ENCODE assay signal across 2 cellular contexts in the genomic region with DNA sequence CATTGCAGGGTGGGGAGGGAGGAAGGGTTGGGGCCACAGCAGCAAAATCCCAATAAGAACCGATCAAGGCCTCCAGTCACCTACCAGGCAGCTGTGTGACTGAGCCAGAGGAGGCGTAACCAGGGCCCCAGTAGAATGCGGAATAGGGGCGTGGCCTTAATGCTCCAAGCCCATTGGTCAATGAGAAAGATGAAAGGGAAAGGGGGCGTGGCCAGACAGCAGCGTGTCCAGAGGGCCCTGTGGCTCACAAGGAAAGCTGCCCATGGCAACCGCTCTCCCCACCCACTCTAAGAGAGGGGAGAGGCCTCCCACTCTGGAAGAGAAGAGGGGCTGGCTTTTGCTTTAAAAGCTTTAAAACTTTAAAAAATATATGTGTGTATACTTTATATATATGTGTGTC. TPM values are rescaled to one million over a fixed set of nuclear protein-coding genes. Genes with fewer than 3 reads are reported as not detected.
"Had no signal": no experiment of that assay in that cellular context is flagged by ENCODE, and none has a peak within 500 bp of the region (broad histone marks: within the 10 kb centered on the region; RNA-seq: fewer than 3 reads in every experiment).

A gene with protein sequence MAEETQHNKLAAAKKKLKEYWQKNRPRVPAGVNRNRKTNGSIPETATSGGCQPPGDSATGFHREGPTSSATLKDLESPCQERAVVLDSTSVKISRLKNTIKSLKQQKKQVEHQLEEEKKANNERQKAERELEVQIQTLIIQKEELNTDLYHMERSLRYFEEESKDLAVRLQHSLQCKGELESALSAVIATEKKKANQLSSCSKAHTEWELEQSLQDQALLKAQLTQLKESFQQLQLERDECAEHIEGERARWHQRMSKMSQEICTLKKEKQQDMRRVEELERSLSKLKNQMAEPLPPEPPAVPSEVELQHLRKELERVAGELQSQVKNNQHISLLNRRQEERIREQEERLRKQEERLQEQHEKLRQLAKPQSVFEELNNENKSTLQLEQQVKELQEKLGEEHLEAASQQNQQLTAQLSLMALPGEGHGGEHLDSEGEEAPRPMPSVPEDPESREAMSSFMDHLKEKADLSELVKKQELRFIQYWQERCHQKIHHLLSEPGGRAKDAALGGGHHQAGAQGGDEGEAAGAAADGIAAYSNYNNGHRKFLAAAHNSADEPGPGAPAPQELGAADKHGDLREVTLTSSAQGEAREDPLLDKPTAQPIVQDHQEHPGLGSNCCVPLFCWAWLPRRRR (minus strand): TSS at position 101 of the 400 bp plus-strand sequence. CDS start 98 bp downstream, at position 3.

RNA-seq across cellular contexts. Expression of the gene that starts here (rescaled TPM):
- total RNA-seq: HepG2, HT-29 had no signal
